ENCODE assay signal across 2 cellular contexts in genomic region chr5:180678319-180678718, GRCh38. TPM values are rescaled to one million over a fixed set of nuclear protein-coding genes. Genes with fewer than 3 reads are reported as not detected.
"Had no signal": no experiment of that assay in that cellular context is flagged by ENCODE, and none has a peak within 500 bp of the region (broad histone marks: within the 10 kb centered on the region; RNA-seq: fewer than 3 reads in every experiment).

No MANE protein-coding gene starts in this region.

RNA-seq across cellular contexts. Expression of gene FLT4, which starts 28.9 kb away (rescaled TPM):
- total RNA-seq: M059J, MCF 10A had no signal
